ENCODE assay signal across 1 cellular context in genomic region chr7:120950539-120951308, GRCh38.
TF ChIP-seq lines count a peak whose summit lies in the region.

ING3 (plus strand) TSS chr7:120950777; CDS start chr7:120950897, 120 bp downstream.

TF ChIP-seq in HepG2, 621 proteins besides CTCF, POLR2A, EP300 and RAD21 (continued from another document and continues in another):
- TF ChIP-seq ZHX1 (CRISPR knock-in tag; IDR thresholded peaks at IDR 0.05; ENCODE audit: low read depth) (0 out of 2 replicates have a peak, but pooled peaks have one; percentile 44), THAP11 (CRISPR knock-in tag; IDR thresholded peaks at IDR 0.05) (peak; percentile 97), ZNF275 (CRISPR knock-in tag; IDR thresholded peaks at IDR 0.05; ENCODE audit: borderline replicate concordance) (0 out of 2 replicates have a peak, but pooled peaks have one; percentile 50), ZNF670 (CRISPR knock-in tag; IDR thresholded peaks at IDR 0.05; ENCODE audit: borderline replicate concordance) (no peak), ZSCAN21 (CRISPR knock-in tag; IDR thresholded peaks at IDR 0.05; ENCODE audit: borderline replicate concordance) (0 out of 2 replicates have a peak, but pooled peaks have one; percentile 29), KDM5A (IDR thresholded peaks at IDR 0.05; ENCODE audit: borderline replicate concordance, low read length) (peak; percentile 4; the same call in 1 of the 2 replicates), GTF2F1 (IDR thresholded peaks at IDR 0.05; ENCODE audit: low read length) (0 out of 2 replicates have a peak, but pooled peaks have one; percentile 8), HIVEP1 (CRISPR knock-in tag; IDR thresholded peaks at IDR 0.05) (0 out of 2 replicates have a peak, but pooled peaks have one; percentile 29), KDM6A (CRISPR knock-in tag; IDR thresholded peaks at IDR 0.05; ENCODE audit: low read depth) (no peak), ZNF235 (CRISPR knock-in tag; IDR thresholded peaks at IDR 0.05; ENCODE audit: borderline replicate concordance) (no peak), MEIS2 (CRISPR knock-in tag; IDR thresholded peaks at IDR 0.05) (peak; percentile 100), ZNF709 (CRISPR knock-in tag; IDR thresholded peaks at IDR 0.05) (no peak), ZNF777 (CRISPR knock-in tag; IDR thresholded peaks at IDR 0.05) (no peak; the same call in 1 of the 2 replicates), ZNF792 (CRISPR knock-in tag; IDR thresholded peaks at IDR 0.05) (peak; percentile 22), NAIF1 (CRISPR knock-in tag; IDR thresholded peaks at IDR 0.05; ENCODE audit: borderline replicate concordance) (no peak), BCL6 (CRISPR knock-in tag; IDR thresholded peaks at IDR 0.05) (peak; percentile 49; the same call in 1 of the 2 replicates), TBP (CRISPR knock-in tag; IDR thresholded peaks at IDR 0.05) (peak; percentile 86; the same call in 1 of the 2 replicates), RAD51 (IDR thresholded peaks at IDR 0.05; ENCODE audit: borderline replicate concordance) (no peak), NFYB (CRISPR knock-in tag; IDR thresholded peaks at IDR 0.05) (peak; percentile 92), HBP1 (CRISPR knock-in tag; IDR thresholded peaks at IDR 0.05; ENCODE audit: low read depth) (peak; percentile 84; the same call in 1 of the 2 replicates), PHF21A (CRISPR knock-in tag; IDR thresholded peaks at IDR 0.05) (peak; percentile 22; the same call in 1 of the 2 replicates), PHB2 (IDR thresholded peaks at IDR 0.05; ENCODE audit: partially characterized antibody) (no peak), ZNF572 (CRISPR knock-in tag; IDR thresholded peaks at IDR 0.05) (no peak), THAP8 (CRISPR knock-in tag; IDR thresholded peaks at IDR 0.05; ENCODE audit: borderline replicate concordance) (no peak), RBM39 (IDR thresholded peaks at IDR 0.05; ENCODE audit: low read depth, low read length, poor library complexity, severe bottlenecking) (peak; percentile 78), ZNF614 (CRISPR knock-in tag; IDR thresholded peaks at IDR 0.05; ENCODE audit: borderline replicate concordance) (peak; percentile 59; the same call in 1 of the 2 replicates), ZNF672 (CRISPR knock-in tag; IDR thresholded peaks at IDR 0.05) (no peak), HOXD1 (CRISPR knock-in tag; IDR thresholded peaks at IDR 0.05) (peak; percentile 100), ZNF362 (CRISPR knock-in tag; IDR thresholded peaks at IDR 0.05; ENCODE audit: borderline replicate concordance) (peak; percentile 100), SALL2 (CRISPR knock-in tag; IDR thresholded peaks at IDR 0.05) (0 out of 2 replicates have a peak, but pooled peaks have one; percentile 27), PHF8 (CRISPR knock-in tag; IDR thresholded peaks at IDR 0.05) (peak; percentile 79), TBX2 (CRISPR knock-in tag; IDR thresholded peaks at IDR 0.05; ENCODE audit: borderline replicate concordance) (peak; percentile 57), ZNF691 (CRISPR knock-in tag; IDR thresholded peaks at IDR 0.05; ENCODE audit: borderline replicate concordance, low read depth) (peak; percentile 64; the same call in 1 of the 2 replicates), GMEB1 (CRISPR knock-in tag; IDR thresholded peaks at IDR 0.05; ENCODE audit: borderline replicate concordance) (peak; percentile 99), ASH2L (IDR thresholded peaks at IDR 0.05; ENCODE audit: insufficient read length, low read depth, low read length) (peak; percentile 90), MEIS1 (CRISPR knock-in tag; IDR thresholded peaks at IDR 0.05; ENCODE audit: borderline replicate concordance) (peak; percentile 98), POLR2AphosphoS5 (IDR thresholded peaks at IDR 0.05; ENCODE audit: low read depth, low read length) (peak; percentile 50), MYC (CRISPR knock-in tag; IDR thresholded peaks at IDR 0.05; ENCODE audit: borderline replicate concordance) (peak; percentile 68; the same call in 1 of the 2 replicates), ZFX (CRISPR knock-in tag; IDR thresholded peaks at IDR 0.05; ENCODE audit: low read depth) (peak; percentile 61; the same call in 1 of the 2 replicates), NRL (CRISPR knock-in tag; IDR thresholded peaks at IDR 0.05; ENCODE audit: borderline replicate concordance) (no peak), HDAC2 (CRISPR knock-in tag; IDR thresholded peaks at IDR 0.05) (no peak), RBFOX2 (IDR thresholded peaks at IDR 0.05; ENCODE audit: low read depth, low read length) (peak; percentile 91), TAF1 (CRISPR knock-in tag; IDR thresholded peaks at IDR 0.05) (peak; percentile 55), ZNF354B (CRISPR knock-in tag; IDR thresholded peaks at IDR 0.05) (no peak), ZNF687 (CRISPR knock-in tag; IDR thresholded peaks at IDR 0.05) (peak; percentile 79), ETV5 (CRISPR knock-in tag; IDR thresholded peaks at IDR 0.05; ENCODE audit: borderline replicate concordance) (peak; percentile 48; the same call in 1 of the 2 replicates), ZNF331 (CRISPR knock-in tag; IDR thresholded peaks at IDR 0.05) (peak; percentile 40; the same call in 1 of the 2 replicates), ZMYM4 (CRISPR knock-in tag; IDR thresholded peaks at IDR 0.05) (peak; percentile 84), MNT (IDR thresholded peaks at IDR 0.05) (peak; percentile 52; the same call in 1 of the 2 replicates), ZNF143 (CRISPR knock-in tag; IDR thresholded peaks at IDR 0.05) (peak; percentile 93)
